In genomic region chr1:45356186-45356585, GRCh38 we compare ENCODE assay signal across 22 cellular contexts. TPM values are rescaled to one million over a fixed set of nuclear protein-coding genes. Genes with fewer than 3 reads are reported as not detected.
A peak's percentile ranks its signal among the peaks of the same experiment; 100 is the strongest.
DNase-seq lines count a peak whose midpoint lies in the region; ATAC-seq and TF ChIP-seq lines count a peak whose summit lies in the region.
"Had no signal": no experiment of that assay in that cellular context is flagged by ENCODE, and none has a peak within 500 bp of the region (broad histone marks: within the 10 kb centered on the region; RNA-seq: fewer than 3 reads in every experiment).

No MANE protein-coding gene starts in this region.

- H3K27ac ChIP-seq in PC-9, result peak overlapping the region; percentile 19; the same call in 1 of the 2 replicates
- no peak overlapping the region for H3K27ac ChIP-seq in hepatocyte
- H3K27ac ChIP-seq in heart left ventricle, result no peak overlapping the region
- H3K27ac ChIP-seq: 22Rv1, neutrophil, upper lobe of right lung had no signal

- H3K79me2 ChIP-seq in PC-9 (ENCODE audit: low read depth) (no peaks in the 10 kb centered on the region), hepatocyte (no peaks in the 10 kb centered on the region)

- TF ChIP-seq CTCF in PC-9 (conservative IDR thresholded peaks at IDR 0.05), result no peak
- TF ChIP-seq CTCF in hepatocyte (IDR thresholded peaks at IDR 0.05; ENCODE audit: poor library complexity), result no peak
- no peak for TF ChIP-seq CTCF in heart left ventricle (IDR thresholded peaks at IDR 0.05)

- H3K27me3 Mint-ChIP-seq in stimulated activated memory B cell treated with anti-CD40 and anti-IgM and Interleukin-4, amounts not matched to agents 10 μg/mL and 1 μg/mL and 100 μg/mL, for 72 hours, result no peaks in the 10 kb centered on the region
- H3K27me3 Mint-ChIP-seq: activated naive CD4-positive, alpha-beta T cell treated with anti-CD3 and anti-CD28 coated beads, Interleukin-2, amount 10 ng/mL, durations not matched to agents 7 days and 5 days; B cell had no signal

- H3K36me3 ChIP-seq in PC-9 (ENCODE audit: low read depth) (no peaks in the 10 kb centered on the region), hepatocyte (replicated peaks; ENCODE audit: insufficient read depth, low read depth) (no peaks in the 10 kb centered on the region), heart left ventricle (no peaks in the 10 kb centered on the region)
- H3K36me3 ChIP-seq: MG63, upper lobe of right lung had no signal

- no peaks in the 10 kb centered on the region for H4K20me1 ChIP-seq in PC-9 (ENCODE audit: insufficient read depth)
- H4K20me1 ChIP-seq in hepatocyte (ENCODE audit: insufficient read depth, poor library complexity, severe bottlenecking), result no peaks in the 10 kb centered on the region

- H3K36me3 Mint-ChIP-seq in stimulated activated memory B cell treated with anti-CD40 and anti-IgM and Interleukin-4, amounts not matched to agents 10 μg/mL and 1 μg/mL and 100 μg/mL, for 72 hours, result peaks cover 5% of the 10 kb centered on the region
- H3K36me3 Mint-ChIP-seq: activated naive CD4-positive, alpha-beta T cell treated with anti-CD3 and anti-CD28 coated beads, Interleukin-2, amount 10 ng/mL, durations not matched to agents 7 days and 5 days had no signal

- H3K4me1 ChIP-seq in PC-9 (replicated peaks; ENCODE audit: insufficient read depth) (peaks cover 21% of the 10 kb centered on the region), hepatocyte (ENCODE audit: insufficient read depth) (peaks cover 10% of the 10 kb centered on the region), heart left ventricle (peaks cover 0 to 17% (median 11%) of the 10 kb centered on the region in 12 donors)

- H3K4me2 ChIP-seq in PC-9 (peak overlapping the region; percentile 46), hepatocyte (no peak overlapping the region)

- peak overlapping the region; percentile 58 for H3K27ac Mint-ChIP-seq in stimulated activated memory B cell treated with anti-CD40 and anti-IgM and Interleukin-4, amounts not matched to agents 10 μg/mL and 1 μg/mL and 100 μg/mL, for 72 hours
- H3K27ac Mint-ChIP-seq: B cell, HFFc6 had no signal

- H3F3A ChIP-seq in PC-9 (ENCODE audit: insufficient read depth, low read depth), result peaks cover 20% of the 10 kb centered on the region

- H3K27me3 ChIP-seq in PC-9 (ENCODE audit: insufficient read depth, low read depth) (no peaks in the 10 kb centered on the region), hepatocyte (no peaks in the 10 kb centered on the region), heart left ventricle (no peaks in the 10 kb centered on the region)
- H3K27me3 ChIP-seq: MG63, neutrophil, upper lobe of right lung had no signal

- CTCF ChIA-PET in PC-9 (lab: Charles Lee), result interaction anchor here (0.6 to 1.0 kb wide), 5 partner anchors 48 to 557 kb away, joined by 3 to 6 read pairs (median 4); no protein-coding TSS in a partner anchor

- no peak overlapping the region for H2AFZ ChIP-seq in PC-9
- H2AFZ ChIP-seq in hepatocyte, result no peak overlapping the region

- ATAC-seq in stimulated activated memory B cell treated with anti-CD40 and anti-IgM and Interleukin-4, amounts not matched to agents 10 μg/mL and 1 μg/mL and 100 μg/mL, for 72 hours, result no peak
- ATAC-seq in heart left ventricle (no peak), HG03139 (IDR thresholded peaks at IDR 0.05; ENCODE audit: unreplicated experiment) (no peak)
- ATAC-seq: left ventricle myocardium superior, upper lobe of right lung had no signal

- BruUV-seq in PC-9 (replicated peaks; lab: Mats Ljungman, UMichigan), result no TSS peak

- H3K4me3 ChIP-seq in PC-9 (no peak overlapping the region), hepatocyte (no peak overlapping the region), heart left ventricle (no peak overlapping the region)
- H3K4me3 ChIP-seq: MG63, upper lobe of right lung had no signal

- H3K9me3 ChIP-seq in PC-9 (ENCODE audit: insufficient read depth, low read depth), result no peaks in the 10 kb centered on the region
- H3K9me3 ChIP-seq in hepatocyte (ENCODE audit: low read depth), result no peaks in the 10 kb centered on the region
- H3K9me3 ChIP-seq in heart left ventricle, result no peaks in the 10 kb centered on the region
- H3K9me3 ChIP-seq: MG63, neutrophil, upper lobe of right lung had no signal

- no peaks in the 10 kb centered on the region for H3K9me3 Mint-ChIP-seq in stimulated activated memory B cell treated with anti-CD40 and anti-IgM and Interleukin-4, amounts not matched to agents 10 μg/mL and 1 μg/mL and 100 μg/mL, for 72 hours
- H3K9me3 Mint-ChIP-seq: activated naive CD4-positive, alpha-beta T cell treated with anti-CD3 and anti-CD28 coated beads, Interleukin-2, amount 10 ng/mL, durations not matched to agents 7 days and 5 days; HFFc6 had no signal

- H3K9me2 ChIP-seq in PC-9 (ENCODE audit: insufficient read depth), result no peaks in the 10 kb centered on the region
- no peaks in the 10 kb centered on the region for H3K9me2 ChIP-seq in hepatocyte (replicated peaks; ENCODE audit: insufficient read depth)

- WGBS in hepatocyte (ENCODE audit: low lambda C conversion rate, missing lambda C conversion rate), result 52% methylated on average over 4 of the region's 4 CpGs
- 86 to 89% (median 88%) methylated on average over 4 of the region's 4 CpGs for WGBS in heart left ventricle, 4 donors

- TF ChIP-seq POLR2A in heart left ventricle (IDR thresholded peaks at IDR 0.05), result no peak

- H3K4me1 Mint-ChIP-seq in stimulated activated memory B cell treated with anti-CD40 and anti-IgM and Interleukin-4, amounts not matched to agents 10 μg/mL and 1 μg/mL and 100 μg/mL, for 72 hours, result peaks cover 17% of the 10 kb centered on the region

- POLR2A ChIA-PET in PC-9 (lab: Charles Lee; ENCODE audit: unreplicated experiment), result interaction anchor here (0.5 to 1.6 kb wide), 7 partner anchors 8 to 522 kb away, joined by 3 to 15 read pairs (median 3); partner anchors contain the start of genes MUTYH and TOE1

- H3K4me3 Mint-ChIP-seq in stimulated activated memory B cell treated with anti-CD40 and anti-IgM and Interleukin-4, amounts not matched to agents 10 μg/mL and 1 μg/mL and 100 μg/mL, for 72 hours, result no peak overlapping the region
- H3K4me3 Mint-ChIP-seq: activated naive CD4-positive, alpha-beta T cell treated with anti-CD3 and anti-CD28 coated beads, Interleukin-2, amount 10 ng/mL, durations not matched to agents 7 days and 5 days; B cell; HFFc6 had no signal

- intact Hi-C loops in PC-9 (cut with micrococcal nuclease; ENCODE audit: unreplicated experiment), result loop anchor here (5.0 kb wide), 1 partner anchor 339 kb away; no protein-coding TSS in a partner anchor
- intact Hi-C loops in heart left ventricle (cut with DNase I), result loop anchor here in 3 of 10 donors (5.0 kb wide), 3 partner anchors 201 to 216 kb away; no protein-coding TSS in a partner anchor

- DNase-seq in NCI-H2029 treated with DMSO at 0.1 percent for 48 hours (lab: John Stamatoyannopoulos, UW) (peak; percentile 33), NCI-H2029 (lab: John Stamatoyannopoulos, UW) (no peak), PC-9 (peak; percentile 33 to 52), hepatocyte (ENCODE audit: low spot score) (peak; percentile 24), heart left ventricle (no peak)
- no peak for DNase-seq in stimulated activated CD4-positive, alpha-beta T cell treated with anti-CD3 and anti-CD28 coated beads, Interleukin-4, amount 100 ng/mL, for 4 hours
- DNase-seq: activated naive CD4-positive, alpha-beta T cell treated with anti-CD3 and anti-CD28 coated beads, Interleukin-2, amount 10 ng/mL, durations not matched to agents 7 days and 5 days; activated T-cell treated with anti-CD3 and anti-CD28 coated beads, Interleukin-2, amount 50 U/mL, for 48 hours; COR-L47; effector CD4-positive, alpha-beta T cell; HFFc6; left ventricle myocardium superior; MG63; NCI-H1436; NCI-H446; stimulated activated CD8-positive, alpha-beta memory T cell treated with anti-CD3 and anti-CD28 coated beads, Interleukin-4, amount 100 ng/mL, for 48 hours; upper lobe of right lung had no signal

RNA-seq across cellular contexts. Expression of gene MUTYH, which starts 15.9 kb away (rescaled TPM):
- 52.4 and 53.2 TPM in 2 replicates for total RNA-seq in PC-9 (2021)
- total RNA-seq in hepatocyte, result 16.6 and 23.5 TPM in 2 replicates
- polyA plus RNA-seq in hepatocyte, result 24.9 and 29.6 TPM in 2 replicates
- 10 to 100 TPM in 2 of 9 donors, 1 to 10 TPM in 7; 4.4 to 11.9 (median 7.1) TPM for total RNA-seq in heart left ventricle
- polyA plus RNA-seq in heart left ventricle, result 1 to 10 TPM; 7.0 TPM

RNA-seq across cellular contexts. Expression of gene TOE1, which starts 16.2 kb away (rescaled TPM):
- total RNA-seq in PC-9 (2021) (14.5 and 20.4 TPM in 2 replicates), hepatocyte (10.4 and 10.6 TPM in 2 replicates), heart left ventricle (1 to 10 TPM; 2.7 to 7.9 (median 3.7) TPM)
- polyA plus RNA-seq in hepatocyte (12.2 and 17.4 TPM in 2 replicates), heart left ventricle (1 to 10 TPM; 2.2 to 5.4 TPM)

RNA-seq across cellular contexts. Expression of gene HPDL, which starts 29.5 kb away (rescaled TPM):
- total RNA-seq in PC-9 (2021) (10.4 and 12.7 TPM in 2 replicates), hepatocyte (3.9 and 6.2 TPM in 2 replicates), heart left ventricle (under 1 TPM in 5 of 9 donors, not detected in 4; 0.15 to 0.43 (median 0.32) TPM)
- polyA plus RNA-seq in hepatocyte (5.1 and 5.8 TPM in 2 replicates), heart left ventricle (under 1 TPM; 0.15 to 0.46 TPM)
- total RNA-seq: left ventricle myocardium superior, upper lobe of right lung had no signal

Comparison
In these comparisons a context has a peak if more than half of its experiments do, and no peak if none do; other contexts are left out.
1. DNase-seq: peak in NCI-H2029 treated with DMSO at 0.1 percent for 48 hours (single experiment), PC-9 (2 of 2) and hepatocyte (single experiment); none in NCI-H2029 (single experiment), heart left ventricle (0 of 5) and stimulated activated CD4-positive, alpha-beta T cell treated with anti-CD3 and anti-CD28 coated beads, Interleukin-4, amount 100 ng/mL, for 4 hours (0 of 2).